Comparison of ENCODE assay signal across 1 cellular context in the genomic region with DNA sequence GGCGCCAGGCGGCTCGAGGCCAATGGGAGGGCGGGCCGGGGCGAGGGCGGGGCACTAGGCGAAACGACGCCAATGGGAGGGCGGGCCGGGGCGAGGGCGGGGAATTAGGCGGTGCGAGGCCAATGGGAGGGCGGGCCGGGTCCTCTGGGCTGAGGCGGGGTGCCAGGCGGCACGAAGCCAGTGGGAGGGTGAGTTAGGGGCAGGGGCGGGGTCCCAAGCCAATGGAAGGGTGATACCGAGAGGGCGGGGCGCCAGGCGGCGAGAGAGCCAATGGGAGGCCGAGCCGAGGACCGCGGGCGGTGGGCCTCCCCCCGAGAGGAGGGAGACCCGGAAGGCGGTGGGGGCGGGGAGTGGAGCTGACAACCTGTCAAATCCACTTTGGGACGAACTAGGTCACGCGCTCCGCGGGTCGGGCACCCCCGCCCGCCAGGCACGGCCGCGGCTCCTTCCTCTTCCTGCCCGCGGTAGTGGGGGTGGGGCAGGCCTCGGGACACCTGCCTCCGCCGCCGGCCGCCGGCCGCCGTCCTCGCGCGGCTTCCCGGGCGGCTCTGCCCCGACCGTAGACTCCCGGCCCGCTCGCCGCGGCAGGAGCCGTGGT.
TF ChIP-seq lines count a peak whose summit lies in the region.

No MANE protein-coding gene starts in this region.

TF ChIP-seq in HEK293, 187 proteins besides CTCF, POLR2A, EP300 and RAD21 (continued from another document):
- TF ChIP-seq, protein P1, sequence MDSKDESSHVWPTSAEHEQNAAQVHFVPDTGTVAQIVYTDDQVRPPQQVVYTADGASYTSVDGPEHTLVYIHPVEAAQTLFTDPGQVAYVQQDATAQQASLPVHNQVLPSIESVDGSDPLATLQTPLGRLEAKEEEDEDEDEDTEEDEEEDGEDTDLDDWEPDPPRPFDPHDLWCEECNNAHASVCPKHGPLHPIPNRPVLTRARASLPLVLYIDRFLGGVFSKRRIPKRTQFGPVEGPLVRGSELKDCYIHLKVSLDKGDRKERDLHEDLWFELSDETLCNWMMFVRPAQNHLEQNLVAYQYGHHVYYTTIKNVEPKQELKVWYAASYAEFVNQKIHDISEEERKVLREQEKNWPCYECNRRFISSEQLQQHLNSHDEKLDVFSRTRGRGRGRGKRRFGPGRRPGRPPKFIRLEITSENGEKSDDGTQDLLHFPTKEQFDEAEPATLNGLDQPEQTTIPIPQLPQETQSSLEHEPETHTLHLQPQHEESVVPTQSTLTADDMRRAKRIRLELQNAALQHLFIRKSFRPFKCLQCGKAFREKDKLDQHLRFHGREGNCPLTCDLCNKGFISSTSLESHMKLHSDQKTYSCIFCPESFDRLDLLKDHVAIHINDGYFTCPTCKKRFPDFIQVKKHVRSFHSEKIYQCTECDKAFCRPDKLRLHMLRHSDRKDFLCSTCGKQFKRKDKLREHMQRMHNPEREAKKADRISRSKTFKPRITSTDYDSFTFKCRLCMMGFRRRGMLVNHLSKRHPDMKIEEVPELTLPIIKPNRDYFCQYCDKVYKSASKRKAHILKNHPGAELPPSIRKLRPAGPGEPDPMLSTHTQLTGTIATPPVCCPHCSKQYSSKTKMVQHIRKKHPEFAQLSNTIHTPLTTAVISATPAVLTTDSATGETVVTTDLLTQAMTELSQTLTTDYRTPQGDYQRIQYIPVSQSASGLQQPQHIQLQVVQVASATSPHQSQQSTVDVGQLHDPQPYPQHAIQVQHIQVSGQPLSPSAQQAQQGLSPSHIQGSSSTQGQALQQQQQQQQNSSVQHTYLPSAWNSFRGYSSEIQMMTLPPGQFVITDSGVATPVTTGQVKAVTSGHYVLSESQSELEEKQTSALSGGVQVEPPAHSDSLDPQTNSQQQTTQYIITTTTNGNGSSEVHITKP (tag by site-specific recombination; IDR thresholded peaks at IDR 0.05), result peak; percentile 82
- TF ChIP-seq ZNF658 (tag by site-specific recombination; IDR thresholded peaks at IDR 0.05), result no peak
- peak; percentile 96 for TF ChIP-seq SP3 (tag by site-specific recombination; IDR thresholded peaks at IDR 0.05)
- no peak for TF ChIP-seq ZNF785 (tag by site-specific recombination; IDR thresholded peaks at IDR 0.05)
- TF ChIP-seq, protein P2, sequence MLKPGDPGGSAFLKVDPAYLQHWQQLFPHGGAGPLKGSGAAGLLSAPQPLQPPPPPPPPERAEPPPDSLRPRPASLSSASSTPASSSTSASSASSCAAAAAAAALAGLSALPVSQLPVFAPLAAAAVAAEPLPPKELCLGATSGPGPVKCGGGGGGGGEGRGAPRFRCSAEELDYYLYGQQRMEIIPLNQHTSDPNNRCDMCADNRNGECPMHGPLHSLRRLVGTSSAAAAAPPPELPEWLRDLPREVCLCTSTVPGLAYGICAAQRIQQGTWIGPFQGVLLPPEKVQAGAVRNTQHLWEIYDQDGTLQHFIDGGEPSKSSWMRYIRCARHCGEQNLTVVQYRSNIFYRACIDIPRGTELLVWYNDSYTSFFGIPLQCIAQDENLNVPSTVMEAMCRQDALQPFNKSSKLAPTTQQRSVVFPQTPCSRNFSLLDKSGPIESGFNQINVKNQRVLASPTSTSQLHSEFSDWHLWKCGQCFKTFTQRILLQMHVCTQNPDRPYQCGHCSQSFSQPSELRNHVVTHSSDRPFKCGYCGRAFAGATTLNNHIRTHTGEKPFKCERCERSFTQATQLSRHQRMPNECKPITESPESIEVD (tag by site-specific recombination; IDR thresholded peaks at IDR 0.05), result peak; percentile 42
- peak; percentile 96 for TF ChIP-seq KLF10 (tag by site-specific recombination; IDR thresholded peaks at IDR 0.05)
- peak; percentile 77 for TF ChIP-seq GLIS2 (tag by site-specific recombination; IDR thresholded peaks at IDR 0.05)
- TF ChIP-seq ZSCAN23 (tag by site-specific recombination; IDR thresholded peaks at IDR 0.05), result no peak
- TF ChIP-seq, protein P3, sequence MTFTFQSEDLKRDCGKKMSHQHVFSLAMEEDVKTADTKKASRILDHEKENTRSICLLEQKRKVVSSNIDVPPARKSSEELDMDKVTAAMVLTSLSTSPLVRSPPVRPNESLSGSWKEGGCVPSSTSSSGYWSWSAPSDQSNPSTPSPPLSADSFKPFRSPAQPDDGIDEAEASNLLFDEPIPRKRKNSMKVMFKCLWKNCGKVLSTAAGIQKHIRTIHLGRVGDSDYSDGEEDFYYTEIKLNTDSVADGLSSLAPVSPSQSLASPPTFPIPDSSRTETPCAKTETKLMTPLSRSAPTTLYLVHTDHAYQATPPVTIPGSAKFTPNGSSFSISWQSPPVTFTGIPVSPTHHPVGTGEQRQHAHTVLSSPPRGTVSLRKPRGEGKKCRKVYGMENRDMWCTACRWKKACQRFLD (tag by site-specific recombination; IDR thresholded peaks at IDR 0.05), result no peak
- TF ChIP-seq, protein P4, sequence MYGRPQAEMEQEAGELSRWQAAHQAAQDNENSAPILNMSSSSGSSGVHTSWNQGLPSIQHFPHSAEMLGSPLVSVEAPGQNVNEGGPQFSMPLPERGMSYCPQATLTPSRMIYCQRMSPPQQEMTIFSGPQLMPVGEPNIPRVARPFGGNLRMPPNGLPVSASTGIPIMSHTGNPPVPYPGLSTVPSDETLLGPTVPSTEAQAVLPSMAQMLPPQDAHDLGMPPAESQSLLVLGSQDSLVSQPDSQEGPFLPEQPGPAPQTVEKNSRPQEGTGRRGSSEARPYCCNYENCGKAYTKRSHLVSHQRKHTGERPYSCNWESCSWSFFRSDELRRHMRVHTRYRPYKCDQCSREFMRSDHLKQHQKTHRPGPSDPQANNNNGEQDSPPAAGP (tag by site-specific recombination; IDR thresholded peaks at IDR 0.05), result no peak
- TF ChIP-seq ZNF140 (tag by site-specific recombination; IDR thresholded peaks at IDR 0.05), result no peak
- no peak for TF ChIP-seq ZXDB (tag by site-specific recombination; IDR thresholded peaks at IDR 0.05)
- TF ChIP-seq ZBTB7A (tag by site-specific recombination; IDR thresholded peaks at IDR 0.05; ENCODE audit: low read depth), result peak; percentile 91
- no peak for TF ChIP-seq ZNF223 (tag by site-specific recombination; IDR thresholded peaks at IDR 0.05)
- no peak for TF ChIP-seq MZF1 (tag by site-specific recombination; IDR thresholded peaks at IDR 0.05; ENCODE audit: borderline replicate concordance)
- no peak for TF ChIP-seq ZNF621 (tag by site-specific recombination; IDR thresholded peaks at IDR 0.05)
- 0 out of 2 replicates have a peak, but pooled peaks have one; percentile 39 for TF ChIP-seq ZNF596 (tag by site-specific recombination; IDR thresholded peaks at IDR 0.05)
- TF ChIP-seq, protein P5, sequence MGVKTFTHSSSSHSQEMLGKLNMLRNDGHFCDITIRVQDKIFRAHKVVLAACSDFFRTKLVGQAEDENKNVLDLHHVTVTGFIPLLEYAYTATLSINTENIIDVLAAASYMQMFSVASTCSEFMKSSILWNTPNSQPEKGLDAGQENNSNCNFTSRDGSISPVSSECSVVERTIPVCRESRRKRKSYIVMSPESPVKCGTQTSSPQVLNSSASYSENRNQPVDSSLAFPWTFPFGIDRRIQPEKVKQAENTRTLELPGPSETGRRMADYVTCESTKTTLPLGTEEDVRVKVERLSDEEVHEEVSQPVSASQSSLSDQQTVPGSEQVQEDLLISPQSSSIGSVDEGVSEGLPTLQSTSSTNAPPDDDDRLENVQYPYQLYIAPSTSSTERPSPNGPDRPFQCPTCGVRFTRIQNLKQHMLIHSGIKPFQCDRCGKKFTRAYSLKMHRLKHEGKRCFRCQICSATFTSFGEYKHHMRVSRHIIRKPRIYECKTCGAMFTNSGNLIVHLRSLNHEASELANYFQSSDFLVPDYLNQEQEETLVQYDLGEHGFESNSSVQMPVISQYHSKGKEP (tag by site-specific recombination; IDR thresholded peaks at IDR 0.05), result peak; percentile 28; the same call in 1 of the 2 replicates
- TF ChIP-seq HOXD13 (CRISPR knock-in tag; IDR thresholded peaks at IDR 0.05; ENCODE audit: borderline replicate concordance), result no peak
- no peak for TF ChIP-seq SCRT2 (tag by site-specific recombination; IDR thresholded peaks at IDR 0.05)
- TF ChIP-seq, protein P6, sequence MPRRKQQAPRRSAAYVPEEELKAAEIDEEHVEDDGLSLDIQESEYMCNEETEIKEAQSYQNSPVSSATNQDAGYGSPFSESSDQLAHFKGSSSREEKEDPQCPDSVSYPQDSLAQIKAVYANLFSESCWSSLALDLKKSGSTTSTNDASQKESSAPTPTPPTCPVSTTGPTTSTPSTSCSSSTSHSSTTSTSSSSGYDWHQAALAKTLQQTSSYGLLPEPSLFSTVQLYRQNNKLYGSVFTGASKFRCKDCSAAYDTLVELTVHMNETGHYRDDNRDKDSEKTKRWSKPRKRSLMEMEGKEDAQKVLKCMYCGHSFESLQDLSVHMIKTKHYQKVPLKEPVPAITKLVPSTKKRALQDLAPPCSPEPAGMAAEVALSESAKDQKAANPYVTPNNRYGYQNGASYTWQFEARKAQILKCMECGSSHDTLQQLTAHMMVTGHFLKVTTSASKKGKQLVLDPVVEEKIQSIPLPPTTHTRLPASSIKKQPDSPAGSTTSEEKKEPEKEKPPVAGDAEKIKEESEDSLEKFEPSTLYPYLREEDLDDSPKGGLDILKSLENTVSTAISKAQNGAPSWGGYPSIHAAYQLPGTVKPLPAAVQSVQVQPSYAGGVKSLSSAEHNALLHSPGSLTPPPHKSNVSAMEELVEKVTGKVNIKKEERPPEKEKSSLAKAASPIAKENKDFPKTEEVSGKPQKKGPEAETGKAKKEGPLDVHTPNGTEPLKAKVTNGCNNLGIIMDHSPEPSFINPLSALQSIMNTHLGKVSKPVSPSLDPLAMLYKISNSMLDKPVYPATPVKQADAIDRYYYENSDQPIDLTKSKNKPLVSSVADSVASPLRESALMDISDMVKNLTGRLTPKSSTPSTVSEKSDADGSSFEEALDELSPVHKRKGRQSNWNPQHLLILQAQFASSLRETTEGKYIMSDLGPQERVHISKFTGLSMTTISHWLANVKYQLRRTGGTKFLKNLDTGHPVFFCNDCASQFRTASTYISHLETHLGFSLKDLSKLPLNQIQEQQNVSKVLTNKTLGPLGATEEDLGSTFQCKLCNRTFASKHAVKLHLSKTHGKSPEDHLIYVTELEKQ (tag by site-specific recombination; IDR thresholded peaks at IDR 0.05; ENCODE audit: borderline replicate concordance), result peak; percentile 87; the same call in 1 of the 2 replicates
- TF ChIP-seq SP2 (tag by site-specific recombination; IDR thresholded peaks at IDR 0.05), result peak; percentile 96
- TF ChIP-seq ZNF701 (tag by site-specific recombination; IDR thresholded peaks at IDR 0.05), result no peak
- TF ChIP-seq KLF9 (tag by site-specific recombination; IDR thresholded peaks at IDR 0.05; ENCODE audit: low read depth), result peak; percentile 38; the same call in 1 of the 2 replicates
- no peak for TF ChIP-seq ZNF777 (tag by site-specific recombination; IDR thresholded peaks at IDR 0.05; ENCODE audit: borderline replicate concordance)
- TF ChIP-seq, protein P7, sequence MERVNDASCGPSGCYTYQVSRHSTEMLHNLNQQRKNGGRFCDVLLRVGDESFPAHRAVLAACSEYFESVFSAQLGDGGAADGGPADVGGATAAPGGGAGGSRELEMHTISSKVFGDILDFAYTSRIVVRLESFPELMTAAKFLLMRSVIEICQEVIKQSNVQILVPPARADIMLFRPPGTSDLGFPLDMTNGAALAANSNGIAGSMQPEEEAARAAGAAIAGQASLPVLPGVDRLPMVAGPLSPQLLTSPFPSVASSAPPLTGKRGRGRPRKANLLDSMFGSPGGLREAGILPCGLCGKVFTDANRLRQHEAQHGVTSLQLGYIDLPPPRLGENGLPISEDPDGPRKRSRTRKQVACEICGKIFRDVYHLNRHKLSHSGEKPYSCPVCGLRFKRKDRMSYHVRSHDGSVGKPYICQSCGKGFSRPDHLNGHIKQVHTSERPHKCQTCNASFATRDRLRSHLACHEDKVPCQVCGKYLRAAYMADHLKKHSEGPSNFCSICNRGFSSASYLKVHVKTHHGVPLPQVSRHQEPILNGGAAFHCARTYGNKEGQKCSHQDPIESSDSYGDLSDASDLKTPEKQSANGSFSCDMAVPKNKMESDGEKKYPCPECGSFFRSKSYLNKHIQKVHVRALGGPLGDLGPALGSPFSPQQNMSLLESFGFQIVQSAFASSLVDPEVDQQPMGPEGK (tag by site-specific recombination; IDR thresholded peaks at IDR 0.05), result peak; percentile 99
- 0 out of 2 replicates have a peak, but pooled peaks have one; percentile 43 for TF ChIP-seq ZNF626 (tag by site-specific recombination; IDR thresholded peaks at IDR 0.05)
- TF ChIP-seq ZNF132 (tag by site-specific recombination; IDR thresholded peaks at IDR 0.05; ENCODE audit: borderline replicate concordance), result no peak
- 0 out of 2 replicates have a peak, but pooled peaks have one; percentile 22 for TF ChIP-seq ZNF843 (tag by site-specific recombination; IDR thresholded peaks at IDR 0.05)
- TF ChIP-seq, protein P8, sequence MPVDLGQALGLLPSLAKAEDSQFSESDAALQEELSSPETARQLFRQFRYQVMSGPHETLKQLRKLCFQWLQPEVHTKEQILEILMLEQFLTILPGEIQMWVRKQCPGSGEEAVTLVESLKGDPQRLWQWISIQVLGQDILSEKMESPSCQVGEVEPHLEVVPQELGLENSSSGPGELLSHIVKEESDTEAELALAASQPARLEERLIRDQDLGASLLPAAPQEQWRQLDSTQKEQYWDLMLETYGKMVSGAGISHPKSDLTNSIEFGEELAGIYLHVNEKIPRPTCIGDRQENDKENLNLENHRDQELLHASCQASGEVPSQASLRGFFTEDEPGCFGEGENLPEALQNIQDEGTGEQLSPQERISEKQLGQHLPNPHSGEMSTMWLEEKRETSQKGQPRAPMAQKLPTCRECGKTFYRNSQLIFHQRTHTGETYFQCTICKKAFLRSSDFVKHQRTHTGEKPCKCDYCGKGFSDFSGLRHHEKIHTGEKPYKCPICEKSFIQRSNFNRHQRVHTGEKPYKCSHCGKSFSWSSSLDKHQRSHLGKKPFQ (tag by site-specific recombination; IDR thresholded peaks at IDR 0.05), result no peak
- TF ChIP-seq FEZF1 (tag by site-specific recombination; IDR thresholded peaks at IDR 0.05), result no peak
- TF ChIP-seq, protein P9, sequence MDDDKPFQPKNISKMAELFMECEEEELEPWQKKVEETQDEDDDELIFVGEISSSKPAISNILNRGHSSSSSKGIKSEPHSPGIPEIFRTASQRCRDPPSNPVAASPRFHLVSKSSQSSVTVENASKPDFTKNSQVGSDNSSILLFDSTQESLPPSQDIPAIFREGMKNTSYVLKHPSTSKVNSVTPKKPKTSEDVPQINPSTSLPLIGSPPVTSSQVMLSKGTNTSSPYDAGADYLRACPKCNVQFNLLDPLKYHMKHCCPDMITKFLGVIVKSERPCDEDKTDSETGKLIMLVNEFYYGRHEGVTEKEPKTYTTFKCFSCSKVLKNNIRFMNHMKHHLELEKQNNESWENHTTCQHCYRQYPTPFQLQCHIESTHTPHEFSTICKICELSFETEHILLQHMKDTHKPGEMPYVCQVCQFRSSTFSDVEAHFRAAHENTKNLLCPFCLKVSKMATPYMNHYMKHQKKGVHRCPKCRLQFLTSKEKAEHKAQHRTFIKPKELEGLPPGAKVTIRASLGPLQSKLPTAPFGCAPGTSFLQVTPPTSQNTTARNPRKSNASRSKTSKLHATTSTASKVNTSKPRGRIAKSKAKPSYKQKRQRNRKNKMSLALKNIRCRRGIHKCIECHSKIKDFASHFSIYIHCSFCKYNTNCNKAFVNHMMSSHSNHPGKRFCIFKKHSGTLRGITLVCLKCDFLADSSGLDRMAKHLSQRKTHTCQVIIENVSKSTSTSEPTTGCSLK (tag by site-specific recombination; IDR thresholded peaks at IDR 0.05), result no peak
TF ChIP-seq in HEK293: peak in this region for 17.
